In the genomic region with DNA sequence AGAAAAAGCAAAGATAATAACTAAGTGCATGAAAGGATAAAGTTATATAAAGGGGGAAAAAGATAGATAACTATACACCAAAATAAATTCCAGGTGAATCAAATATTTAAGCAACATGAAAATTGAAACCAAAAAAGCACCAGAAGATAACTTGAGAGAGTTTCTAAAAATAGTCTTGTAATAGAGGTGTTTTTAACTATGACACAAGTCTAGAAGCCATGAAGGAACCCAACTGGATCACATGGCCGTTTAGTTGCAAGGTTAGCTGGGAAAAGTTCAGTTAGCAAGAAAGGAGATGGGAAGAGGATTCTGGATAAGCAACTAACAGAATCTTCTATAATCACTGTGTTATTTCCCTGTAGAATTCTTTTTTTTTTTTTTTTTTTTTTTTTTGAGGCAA, we compare ENCODE assay signal across 24 cellular contexts. TPM values are rescaled to one million over a fixed set of nuclear protein-coding genes. Genes with fewer than 3 reads are reported as not detected.
A peak's percentile ranks its signal among the peaks of the same experiment; 100 is the strongest.
DNase-seq lines count a peak whose midpoint lies in the region; ATAC-seq and TF ChIP-seq lines count a peak whose summit lies in the region.
"Had no signal": no experiment of that assay in that cellular context is flagged by ENCODE, and none has a peak within 500 bp of the region (broad histone marks: within the 10 kb centered on the region; RNA-seq: fewer than 3 reads in every experiment).

No MANE protein-coding gene starts in this region.

- no peak overlapping the region for H3K4me2 ChIP-seq in OCI-LY1 (ENCODE audit: low read length)
- H3K4me2 ChIP-seq in smooth muscle cell, result no peak overlapping the region
- H3K4me2 ChIP-seq in neuronal stem cell (ENCODE audit: insufficient read depth, low read length, poor library complexity, severe bottlenecking), result no peak overlapping the region
- no peak overlapping the region for H3K4me2 ChIP-seq in GM23338
- H3K4me2 ChIP-seq: A549; BLaER1 treated with 17β-estradiol and CSF1 and Interleukin-3, amounts not matched to agents 10 nM and 100 nM had no signal

- no peak overlapping the region for H2AK5ac ChIP-seq in neuronal stem cell (ENCODE audit: low read depth, low read length)

- H3K79me2 ChIP-seq in OCI-LY1 (ENCODE audit: insufficient read depth, low read length), result no peaks in the 10 kb centered on the region
- H3K79me2 ChIP-seq in smooth muscle cell (ENCODE audit: low read depth), result no peaks in the 10 kb centered on the region
- no peaks in the 10 kb centered on the region for H3K79me2 ChIP-seq in GM23338 (replicated peaks; ENCODE audit: insufficient read depth)

- no peak overlapping the region for H3K4ac ChIP-seq in neuronal stem cell (ENCODE audit: low read length)

- TF ChIP-seq CTCF in OCI-LY1 (IDR thresholded peaks at IDR 0.05; ENCODE audit: low read length) (no peak), smooth muscle cell (IDR thresholded peaks at IDR 0.05; ENCODE audit: borderline replicate concordance, insufficient read depth, poor library complexity, severe bottlenecking) (no peak), GM23338 (conservative IDR thresholded peaks at IDR 0.05; ENCODE audit: low read depth in 2 of 2) (no peak)

- no peak overlapping the region for H2BK15ac ChIP-seq in neuronal stem cell (ENCODE audit: low read length)

- ATAC-seq in GM18858 (IDR thresholded peaks at IDR 0.05; ENCODE audit: unreplicated experiment) (peak; percentile 41), HG02885 (IDR thresholded peaks at IDR 0.05; ENCODE audit: poor library complexity, unreplicated experiment) (peak; percentile 49), GM23338 (no peak)
- ATAC-seq: A549, Panc1 had no signal

- peaks cover 6% of the 10 kb centered on the region for H3K4me1 Mint-ChIP-seq in GM23338

- H4K20me1 ChIP-seq in OCI-LY1 (ENCODE audit: insufficient read depth, low read length) (no peaks in the 10 kb centered on the region), smooth muscle cell (ENCODE audit: low read depth) (no peaks in the 10 kb centered on the region), GM23338 (replicated peaks; ENCODE audit: insufficient read depth) (0 out of 2 replicates have a peak, but pooled peaks cover 2% of the 10 kb centered on the region)
- H4K20me1 ChIP-seq: BLaER1 treated with 17β-estradiol and CSF1 and Interleukin-3, amounts not matched to agents 10 nM and 100 nM had no signal

- H3F3A ChIP-seq in OCI-LY1 (ENCODE audit: insufficient read depth, low read length) (no peaks in the 10 kb centered on the region), smooth muscle cell (ENCODE audit: low read depth) (no peaks in the 10 kb centered on the region), GM23338 (replicated peaks; ENCODE audit: low read depth) (no peaks in the 10 kb centered on the region)

- no peak overlapping the region for H3K4me3 ChIP-seq in OCI-LY1 (ENCODE audit: low read depth, low read length, poor library complexity, severe bottlenecking)
- H3K4me3 ChIP-seq in smooth muscle cell, result no peak overlapping the region
- no peak overlapping the region for H3K4me3 ChIP-seq in neuronal stem cell (ENCODE audit: low read length in 2 of 2)
- no peak overlapping the region for H3K4me3 ChIP-seq in GM23338
- H3K4me3 ChIP-seq: A549; BLaER1 treated with 17β-estradiol and CSF1 and Interleukin-3, amounts not matched to agents 10 nM and 100 nM; HAP-1; MG63 had no signal

- H3K9ac ChIP-seq in OCI-LY1 (ENCODE audit: low read length) (no peak overlapping the region), smooth muscle cell (ENCODE audit: low read depth) (no peak overlapping the region), neuronal stem cell (ENCODE audit: low read depth, low read length, poor library complexity) (no peak overlapping the region)
- H3K9ac ChIP-seq: BLaER1 treated with 17β-estradiol and CSF1 and Interleukin-3, amounts not matched to agents 10 nM and 100 nM had no signal

- H3K27me3 Mint-ChIP-seq in GM23338 (ENCODE audit: insufficient read depth, low read depth, poor library complexity), result peaks cover 14% of the 10 kb centered on the region
- H3K27me3 Mint-ChIP-seq: CD4-positive, alpha-beta T cell had no signal

- H3K9me3 ChIP-seq in OCI-LY1 (ENCODE audit: low read length), result no peaks in the 10 kb centered on the region
- H3K9me3 ChIP-seq in smooth muscle cell (replicated peaks; ENCODE audit: low read depth), result no peaks in the 10 kb centered on the region
- no peaks in the 10 kb centered on the region for H3K9me3 ChIP-seq in neuronal stem cell (replicated peaks in 1 of 2; ENCODE audit: control insufficient read depth in 2 of 2, insufficient read depth in 1 of 2, low read depth in 1 of 2, low read length in 2 of 2)
- H3K9me3 ChIP-seq: A549; BLaER1 treated with 17β-estradiol and CSF1 and Interleukin-3, amounts not matched to agents 10 nM and 100 nM; HAP-1; MG63 had no signal

- no peak overlapping the region for H4K8ac ChIP-seq in neuronal stem cell (ENCODE audit: low read depth, low read length)

- no peak overlapping the region for H3K4me3 Mint-ChIP-seq in GM23338
- H3K4me3 Mint-ChIP-seq: CD4-positive, alpha-beta T cell had no signal

- no peaks in the 10 kb centered on the region for H3K27me3 ChIP-seq in OCI-LY1 (ENCODE audit: insufficient read depth, low read length)
- no peaks in the 10 kb centered on the region for H3K27me3 ChIP-seq in smooth muscle cell (ENCODE audit: low read depth)
- peaks cover 0 to 9% (median 0%) of the 10 kb centered on the region in 3 experiments for H3K27me3 ChIP-seq in neuronal stem cell (ENCODE audit: control insufficient read depth in 3 of 3, insufficient read depth in 3 of 3, low read depth in 1 of 3, low read length in 3 of 3)
- peaks cover 25% of the 10 kb centered on the region for H3K27me3 ChIP-seq in GM23338 (ENCODE audit: insufficient read depth)
- H3K27me3 ChIP-seq: BLaER1 treated with 17β-estradiol and CSF1 and Interleukin-3, amounts not matched to agents 10 nM and 100 nM; MG63 had no signal

- 97% methylated on average over 1 of the region's 1 CpG for WGBS in smooth muscle cell (ENCODE audit: low lambda C conversion rate)
- no CpG with 5 or more reads among the region's 1 CpG for WGBS in neuronal stem cell (ENCODE audit: extremely low coverage in 2 of 2, insufficient read length in 2 of 2, insufficient replicate concordance in 1 of 2), 2 donors

- no peak overlapping the region for H3K27ac ChIP-seq in OCI-LY1 (ENCODE audit: low read depth, low read length, poor library complexity, severe bottlenecking)
- no peak overlapping the region for H3K27ac ChIP-seq in smooth muscle cell (ENCODE audit: low read depth)
- H3K27ac ChIP-seq in neuronal stem cell (replicated peaks; ENCODE audit: low read length), result no peak overlapping the region
- H3K27ac ChIP-seq in GM23338 (ENCODE audit: low read depth), result no peak overlapping the region
- H3K27ac ChIP-seq: A549; BLaER1 treated with 17β-estradiol and CSF1 and Interleukin-3, amounts not matched to agents 10 nM and 100 nM had no signal

- no peaks in the 10 kb centered on the region for H3K9me3 Mint-ChIP-seq in GM23338
- H3K9me3 Mint-ChIP-seq: CD4-positive, alpha-beta T cell had no signal

- H2AFZ ChIP-seq in OCI-LY1 (ENCODE audit: low read length), result 0 out of 2 replicates have a peak overlapping the region, but pooled peaks have one; percentile 41
- peak overlapping the region; percentile 11 for H2AFZ ChIP-seq in smooth muscle cell (ENCODE audit: low read depth)
- H2AFZ ChIP-seq in neuronal stem cell (ENCODE audit: low read length), result no peak overlapping the region
- H2AFZ ChIP-seq in GM23338, result no peak overlapping the region

- no peak overlapping the region for H3K14ac ChIP-seq in neuronal stem cell (ENCODE audit: low read length)

- no peak overlapping the region for H3K18ac ChIP-seq in neuronal stem cell (ENCODE audit: low read length)

- H2BK120ac ChIP-seq in neuronal stem cell (ENCODE audit: low read depth, low read length), result no peak overlapping the region

- H4K91ac ChIP-seq in neuronal stem cell (ENCODE audit: low read depth, low read length, poor library complexity), result no peak overlapping the region

- H2BK12ac ChIP-seq in neuronal stem cell (ENCODE audit: low read length), result no peak overlapping the region

- H3K27ac Mint-ChIP-seq in GM23338, result no peak overlapping the region
- H3K27ac Mint-ChIP-seq: CD4-positive, alpha-beta T cell had no signal

- DNase-seq in smooth muscle cell (lab: John Stamatoyannopoulos, UW; ENCODE audit: unreplicated experiment) (no peak), neuronal stem cell (ENCODE audit: low spot score) (no peak), GM23338 (ENCODE audit: low spot score) (no peak)
- no peak for DNase-seq in activated CD4-positive, alpha-beta T cell treated with anti-CD3 and anti-CD28 coated beads for 4 hours
- DNase-seq: AML-193; CD4-positive, alpha-beta T cell; GOT3; KBM-7; MG63; NCI-H1092; NCI-H1417 treated with DMSO at 0.1 percent for 48 hours; NCI-H1694 treated with DMSO at 0.1 percent for 48 hours; NCI-H2081; NCI-H2227 treated with DMSO at 0.1 percent for 48 hours; NCI-H526 treated with DMSO at 0.1 percent for 48 hours; SHP77 treated with DMSO at 0.1 percent for 48 hours; T-helper 1 cell had no signal

- H3K9me2 ChIP-seq in OCI-LY1 (ENCODE audit: low read depth, low read length) (no peaks in the 10 kb centered on the region), GM23338 (ENCODE audit: insufficient read depth) (no peaks in the 10 kb centered on the region)

- H3K23ac ChIP-seq in neuronal stem cell (ENCODE audit: low read depth, low read length, poor library complexity), result no peak overlapping the region

- H3K79me1 ChIP-seq in neuronal stem cell (ENCODE audit: low read depth, low read length), result no peaks in the 10 kb centered on the region

- H2BK5ac ChIP-seq in neuronal stem cell (ENCODE audit: low read length), result no peak overlapping the region

- H3K36me3 Mint-ChIP-seq in GM23338 (ENCODE audit: low read depth), result no peaks in the 10 kb centered on the region

- H3K36me3 ChIP-seq in OCI-LY1 (ENCODE audit: insufficient read depth, low read length), result no peaks in the 10 kb centered on the region
- H3K36me3 ChIP-seq in smooth muscle cell (ENCODE audit: low read depth), result no peaks in the 10 kb centered on the region
- H3K36me3 ChIP-seq in neuronal stem cell (replicated peaks in 1 of 2; ENCODE audit: control insufficient read depth in 2 of 2, insufficient read depth in 2 of 2, low read length in 2 of 2), result no peaks in the 10 kb centered on the region
- H3K36me3 ChIP-seq in GM23338 (ENCODE audit: insufficient read depth), result no peaks in the 10 kb centered on the region
- H3K36me3 ChIP-seq: BLaER1 treated with 17β-estradiol and CSF1 and Interleukin-3, amounts not matched to agents 10 nM and 100 nM; HAP-1; MG63 had no signal

- peaks cover 10% of the 10 kb centered on the region for H3K4me1 ChIP-seq in OCI-LY1 (ENCODE audit: insufficient read depth, low read length, severe bottlenecking)
- no peaks in the 10 kb centered on the region for H3K4me1 ChIP-seq in smooth muscle cell (ENCODE audit: low read depth)
- H3K4me1 ChIP-seq in neuronal stem cell (ENCODE audit: control insufficient read depth in 2 of 2, insufficient read depth in 1 of 2, low read depth in 1 of 2, low read length in 2 of 2), result no peaks in the 10 kb centered on the region
- H3K4me1 ChIP-seq in GM23338 (ENCODE audit: insufficient read depth), result peaks cover 5% of the 10 kb centered on the region; the same call in 1 of the 2 replicates
- H3K4me1 ChIP-seq: A549; BLaER1 treated with 17β-estradiol and CSF1 and Interleukin-3, amounts not matched to agents 10 nM and 100 nM had no signal

RNA-seq across cellular contexts. Expression of a gene that starts 9.2 kb away (rescaled TPM):
- 59.6 and 69.5 TPM in 2 replicates for total RNA-seq in smooth muscle cell
- polyA plus RNA-seq in smooth muscle cell, result 21.3 and 28.9 TPM in 2 replicates
- polyA plus RNA-seq in neuronal stem cell (2013, experiment 1 of 2), result 33.3 TPM
- 33.5 TPM for polyA plus RNA-seq in neuronal stem cell (2013, experiment 2 of 2)
- total RNA-seq in GM23338 (2014; rRNA removed; shearing (Covaris generic)), result 32.3 and 35.0 TPM in 2 replicates
- 7.1 and 9.3 TPM in 2 replicates for polyA plus RNA-seq in GM23338 (2016; fragmentation: Nextera tagmentation; extraction: Ambion mirVana)

Comparison
In these comparisons a context has a peak if more than half of its experiments do, and no peak if none do; other contexts are left out.
1. H2AFZ ChIP-seq: peak in OCI-LY1 (single experiment) and smooth muscle cell (single experiment); none in neuronal stem cell (single experiment) and GM23338 (single experiment).